In genomic region chr2:116716444-116716843, GRCh38 we compare ENCODE assay signal across 19 cellular contexts.
DNase-seq lines count a peak whose midpoint lies in the region; ATAC-seq, FAIRE-seq and TF ChIP-seq lines count a peak whose summit lies in the region.
"Had no signal": no experiment of that assay in that cellular context is flagged by ENCODE, and none has a peak within 500 bp of the region (broad histone marks: within the 10 kb centered on the region; RNA-seq: fewer than 3 reads in every experiment).

No MANE protein-coding gene starts in this region.

- H3K9me3 ChIP-seq in PC-3 (ENCODE audit: low read length): no peaks in the 10 kb centered on the region
- H3K9me3 ChIP-seq in osteoblast (ENCODE audit: low read depth, low read length): peaks cover 3% of the 10 kb centered on the region
- H3K9me3 ChIP-seq in small intestine (ENCODE audit: control insufficient read depth, low read depth): no peaks in the 10 kb centered on the region
- H3K9me3 ChIP-seq: BLaER1, Caco-2, HAP-1 had no signal

- TF ChIP-seq CTCF in PC-3 (conservative IDR thresholded peaks at IDR 0.05; ENCODE audit: low read depth, low read length) (no peak), astrocyte of the spinal cord (IDR thresholded peaks at IDR 0.05; ENCODE audit: low read depth, low read length) (no peak), osteoblast (IDR thresholded peaks at IDR 0.05; ENCODE audit: extremely low read depth, low read depth, low read length) (no peak)

- intact Hi-C loops in PC-3 (cut with micrococcal nuclease): no loop called here

- no peak for FAIRE-seq in small intestine (lab: Jason Lieb, UNC)
- FAIRE-seq: GM12892, H54 had no signal

- H3K79me2 ChIP-seq in PC-3 (ENCODE audit: low read length) (no peaks in the 10 kb centered on the region), osteoblast (ENCODE audit: insufficient read depth, low read length) (no peaks in the 10 kb centered on the region)

- H3K4me3 ChIP-seq in PC-3 (ENCODE audit: low read length) (peak overlapping the region; percentile 26; the same call in 1 of the 2 replicates), astrocyte of the spinal cord (ENCODE audit: low read depth, low read length) (no peak overlapping the region), osteoblast (ENCODE audit: insufficient read depth, low read length) (no peak overlapping the region), small intestine (ENCODE audit: low read depth in 1 of 2, low read length in 2 of 2) (no peak overlapping the region)
- H3K4me3 ChIP-seq: BLaER1, HAP-1 had no signal

- H3K4me1 ChIP-seq in PC-3 (ENCODE audit: insufficient read depth, low read length) (peaks cover 50% of the 10 kb centered on the region), osteoblast (ENCODE audit: insufficient read depth, low read length) (no peaks in the 10 kb centered on the region), small intestine (ENCODE audit: control insufficient read depth in 2 of 2, insufficient read depth in 1 of 2, low read depth in 1 of 2, low read length in 1 of 2) (no peaks in the 10 kb centered on the region)
- H3K4me1 ChIP-seq: BLaER1, Caco-2 had no signal

- no peaks in the 10 kb centered on the region for H3K36me3 ChIP-seq in PC-3 (ENCODE audit: low read depth, low read length)
- H3K36me3 ChIP-seq in osteoblast (ENCODE audit: insufficient read depth, low read length): no peaks in the 10 kb centered on the region
- no peaks in the 10 kb centered on the region for H3K36me3 ChIP-seq in small intestine (ENCODE audit: control insufficient read depth in 2 of 2, insufficient read depth in 2 of 2, low read length in 2 of 2)
- H3K36me3 ChIP-seq: BLaER1, HAP-1 had no signal

- DNase-seq in HT1080 (ENCODE audit: low read depth) (peak; percentile 11), PC-3 (peak; percentile 58), astrocyte of the spinal cord (ENCODE audit: low read depth, low spot score) (peak; percentile 2), osteoblast (ENCODE audit: insufficient read length, low spot score, missing footprints) (no peak), AG20443 (ENCODE audit: low spot score) (no peak), small intestine (no peak)
- DNase-seq: Caco-2; CD4-positive, CD25-positive, alpha-beta regulatory T cell; CD8-positive, alpha-beta T cell; DMS153; DMS79 treated with DMSO at 0.1 percent for 48 hours; GF-D8; GOT3; HFFc6 had no signal

- ATAC-seq in PC-3: no peak
- ATAC-seq: CD8-positive, alpha-beta T cell had no signal

- H3K27me3 ChIP-seq in PC-3 (ENCODE audit: low read length) (no peaks in the 10 kb centered on the region), osteoblast (ENCODE audit: insufficient read depth, low read length) (no peaks in the 10 kb centered on the region), small intestine (ENCODE audit: control insufficient read depth in 2 of 2, insufficient read depth in 2 of 2, low read length in 2 of 2) (no peaks in the 10 kb centered on the region)
- H3K27me3 ChIP-seq: BLaER1 had no signal

- no peaks in the 10 kb centered on the region for H3K9me2 ChIP-seq in PC-3 (replicated peaks; ENCODE audit: low read length)

- H3K9ac ChIP-seq in PC-3 (ENCODE audit: low read length): peak overlapping the region; percentile 28; the same call in 1 of the 2 replicates
- H3K9ac ChIP-seq: BLaER1 had no signal

- in situ Hi-C loops in astrocyte of the spinal cord (cut with HindIII; ENCODE audit: low sequenced_read_pairs): no loop called here

- H2AFZ ChIP-seq in PC-3 (ENCODE audit: low read length) (no peak overlapping the region), osteoblast (ENCODE audit: low read length) (no peak overlapping the region)

- peaks cover 14% of the 10 kb centered on the region for H3F3A ChIP-seq in PC-3 (ENCODE audit: low read length, unreplicated experiment)

- H3K27ac ChIP-seq in PC-3 (ENCODE audit: low read length) (peak overlapping the region; percentile 87), osteoblast (ENCODE audit: low read depth, low read length) (no peak overlapping the region), small intestine (ENCODE audit: low read depth in 1 of 2, low read length in 1 of 2) (no peak overlapping the region)
- H3K27ac ChIP-seq: BLaER1, C4-2B had no signal

- POLR2A ChIA-PET in PC-3 (lab: Charles Lee; ENCODE audit: unreplicated experiment): no interaction called here

- no TSS peak for BruUV-seq in PC-3 (replicated peaks; lab: Mats Ljungman, UMichigan)

- peak overlapping the region; percentile 48 for H3K4me2 ChIP-seq in PC-3 (ENCODE audit: low read length)
- H3K4me2 ChIP-seq in osteoblast (ENCODE audit: insufficient read depth, low read length): no peak overlapping the region
- H3K4me2 ChIP-seq: BLaER1 had no signal

- CTCF ChIA-PET in PC-3 (lab: Charles Lee): no interaction called here

- H4K20me1 ChIP-seq in PC-3 (ENCODE audit: low read length) (no peaks in the 10 kb centered on the region), osteoblast (ENCODE audit: insufficient read depth, low read length) (no peaks in the 10 kb centered on the region)
- H4K20me1 ChIP-seq: BLaER1 had no signal

- 87 to 91% (median 89%) methylated on average over 2 of the region's 2 CpGs for WGBS in small intestine, 3 donors

Comparison
In these comparisons a context has a peak if more than half of its experiments do, and no peak if none do; other contexts are left out.
1. DNase-seq: peak in HT1080 (single experiment), PC-3 (single experiment) and astrocyte of the spinal cord (single experiment); none in osteoblast (single experiment), AG20443 (single experiment) and small intestine (single experiment).